Comparison of ENCODE assay signal across 1 cellular context in genomic region chr19:40217921-40218890, GRCh38.
TF ChIP-seq lines count a peak whose summit lies in the region.

Gene TTC9B, minus strand, starts transcription at chr19:40218384. Its CDS starts 3 bp downstream, at chr19:40218381.

TF ChIP-seq in HepG2, 621 proteins besides CTCF, POLR2A, EP300 and RAD21 (continued from another document):
- TF ChIP-seq SUZ12 (IDR thresholded peaks at IDR 0.05; ENCODE audit: low read depth, low read length) (peak; percentile 20; the same call in 1 of the 2 replicates), MTA3 (CRISPR knock-in tag; IDR thresholded peaks at IDR 0.05) (no peak), REST (IDR thresholded peaks at IDR 0.05; ENCODE audit: borderline replicate concordance in 1 of 2, low read depth in 1 of 2, low read length in 2 of 2) (peak; percentile 81 to 94), SALL1 (CRISPR knock-in tag; IDR thresholded peaks at IDR 0.05) (peak; percentile 23; the same call in 1 of the 2 replicates), ZNF773 (CRISPR knock-in tag; IDR thresholded peaks at IDR 0.05; ENCODE audit: borderline replicate concordance) (0 out of 2 replicates have a peak, but pooled peaks have one; percentile 31), ZNF143 (CRISPR knock-in tag; IDR thresholded peaks at IDR 0.05) (peak; percentile 86), ZNF687 (CRISPR knock-in tag; IDR thresholded peaks at IDR 0.05) (peak; percentile 35; the same call in 1 of the 2 replicates), ZMYM4 (CRISPR knock-in tag; IDR thresholded peaks at IDR 0.05) (no peak), ZNF432 (CRISPR knock-in tag; IDR thresholded peaks at IDR 0.05; ENCODE audit: borderline replicate concordance) (no peak)
TF ChIP-seq in HepG2: peak in this region for 11.
